ENCODE assay signal across 21 cellular contexts in the genomic region with DNA sequence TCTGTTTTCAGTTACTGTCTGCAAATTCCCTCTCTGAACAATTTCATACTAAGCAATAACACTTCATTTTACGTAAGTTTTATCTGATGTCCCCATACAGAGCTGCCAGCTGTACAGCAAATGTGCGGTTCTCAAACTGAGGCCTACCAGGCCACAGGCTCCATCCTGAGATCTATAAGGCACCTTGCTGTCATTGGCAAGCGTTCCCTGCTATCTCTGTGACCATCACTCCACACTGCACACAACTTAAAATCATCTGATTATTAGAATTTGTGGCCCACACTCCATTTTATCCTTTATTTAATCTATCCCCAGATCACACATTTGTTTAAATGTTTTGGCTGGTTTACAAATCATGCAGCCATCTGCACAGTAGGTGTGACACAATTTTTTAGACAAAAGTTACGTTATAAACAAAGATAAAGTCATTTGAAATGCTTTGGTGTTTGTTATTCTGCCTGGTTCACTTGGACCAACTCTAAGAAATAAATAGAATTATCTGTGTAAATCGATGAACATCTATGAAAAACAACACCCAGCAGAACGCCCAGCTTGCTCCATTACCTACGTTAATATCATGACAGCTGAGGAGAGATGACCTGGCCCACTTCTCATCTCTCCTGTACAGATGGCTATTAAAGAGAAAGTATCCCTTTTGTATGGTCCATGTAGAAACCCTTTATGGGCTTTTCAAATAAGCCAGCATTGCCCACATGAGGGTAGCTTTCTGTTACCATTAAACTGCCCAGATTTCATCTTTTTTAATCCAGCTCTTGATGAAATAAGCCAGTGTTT.
DNase-seq lines count a peak whose midpoint lies in the region; ATAC-seq and TF ChIP-seq lines count a peak whose summit lies in the region.
"Had no signal": no experiment of that assay in that cellular context is flagged by ENCODE, and none has a peak within 500 bp of the region (broad histone marks: within the 10 kb centered on the region; RNA-seq: fewer than 3 reads in every experiment).

No MANE protein-coding gene starts in this region.

- H3K27ac ChIP-seq in mesenchymal stem cell (ENCODE audit: low read length, poor library complexity, severe bottlenecking) = no peak overlapping the region
- H3K27ac ChIP-seq in upper lobe of left lung = no peak overlapping the region
- H3K27ac ChIP-seq: A549, SJSA1 had no signal

- peaks cover 28% of the 10 kb centered on the region for H3K27me3 Mint-ChIP-seq in brain

- H3K79me1 ChIP-seq in mesenchymal stem cell (replicated peaks; ENCODE audit: low read length, poor library complexity, severe bottlenecking) = peaks cover 7% of the 10 kb centered on the region

- no peak overlapping the region for H2BK120ac ChIP-seq in mesenchymal stem cell (ENCODE audit: low read depth, low read length)

- H3K9me3 Mint-ChIP-seq in brain = no peaks in the 10 kb centered on the region
- H3K9me3 Mint-ChIP-seq: CD14-positive monocyte, IgD-negative memory B cell had no signal

- intact Hi-C loops in posterior cingulate gyrus (cut with DNase I) = no loop called here

- no peak for ATAC-seq in upper lobe of left lung (ENCODE audit: low FRiP score in 2 of 2)
- ATAC-seq: A549, HCT116 had no signal

- H3K18ac ChIP-seq in mesenchymal stem cell (ENCODE audit: low read depth in 1 of 2, low read length in 2 of 2) = no peak overlapping the region

- H3K4me2 ChIP-seq in mesenchymal stem cell (ENCODE audit: low read length, poor library complexity, severe bottlenecking) = no peak overlapping the region
- H3K4me2 ChIP-seq: A549 had no signal

- no peak overlapping the region for H3K4me3 ChIP-seq in mesenchymal stem cell (ENCODE audit: insufficient read depth in 1 of 2, low read depth in 1 of 2, low read length in 2 of 2)
- H3K4me3 ChIP-seq in upper lobe of left lung = no peak overlapping the region
- H3K4me3 ChIP-seq: A549, SJSA1 had no signal

- no peak overlapping the region for H2AK5ac ChIP-seq in mesenchymal stem cell (ENCODE audit: low read length, severe bottlenecking)

- H2AFZ ChIP-seq in mesenchymal stem cell (ENCODE audit: low read depth, low read length) = no peak overlapping the region

- H4K91ac ChIP-seq in mesenchymal stem cell (ENCODE audit: low read length) = no peak overlapping the region

- no peaks in the 10 kb centered on the region for H3K36me3 Mint-ChIP-seq in brain
- H3K36me3 Mint-ChIP-seq: CD14-positive monocyte, IgD-negative memory B cell had no signal

- H3K27me3 ChIP-seq in mesenchymal stem cell (ENCODE audit: control insufficient read depth in 1 of 2, insufficient read depth in 1 of 2, low read length in 2 of 2) (no peaks in the 10 kb centered on the region), upper lobe of left lung (no peaks in the 10 kb centered on the region)
- H3K27me3 ChIP-seq: SJSA1 had no signal

- H3K4me1 Mint-ChIP-seq in brain = peaks cover 92% of the 10 kb centered on the region
- H3K4me1 Mint-ChIP-seq: B cell, CD14-positive monocyte, IgD-negative memory B cell had no signal

- TF ChIP-seq POLR2A in upper lobe of left lung (IDR thresholded peaks at IDR 0.05) = no peak

- H3K4me1 ChIP-seq in mesenchymal stem cell (ENCODE audit: control insufficient read depth, insufficient read depth, low read depth, low read length) = no peaks in the 10 kb centered on the region
- peaks cover 0 to 7% (median 2%) of the 10 kb centered on the region in 4 donors for H3K4me1 ChIP-seq in upper lobe of left lung
- H3K4me1 ChIP-seq: A549, SJSA1 had no signal

- DNase-seq in DMS 273 treated with DMSO at 0.1 percent for 48 hours (lab: John Stamatoyannopoulos, UW) = peak; percentile 50
- DNase-seq in NCI-H2227 treated with DMSO at 0.1 percent for 48 hours (lab: John Stamatoyannopoulos, UW) = peak; percentile 7
- DNase-seq in mesenchymal stem cell = no peak
- no peak for DNase-seq in upper lobe of left lung
- no peak for DNase-seq in posterior cingulate gyrus
- DNase-seq in activated effector memory CD4-positive, alpha-beta T cell treated with Interleukin-2 at 50 U/mL for 16 hours = no peak
- DNase-seq in foreskin melanocyte = no peak
- DNase-seq: DMS153, GOT3, MV-4-11, NCI-H1105 treated with DMSO at 0.1 percent for 48 hours, NCI-H2029 treated with DMSO at 0.1 percent for 48 hours, NCI-H526 treated with DMSO at 0.1 percent for 48 hours, OCI-M1 had no signal

- peak overlapping the region in 3 of 5 experiments; percentile 42 to 85 (median 51) for H3K27ac Mint-ChIP-seq in brain
- H3K27ac Mint-ChIP-seq: B cell, CD14-positive monocyte, IgD-negative memory B cell had no signal

- no peak overlapping the region for H3K4me3 Mint-ChIP-seq in brain
- H3K4me3 Mint-ChIP-seq: B cell, CD14-positive monocyte, IgD-negative memory B cell had no signal

- H3K9ac ChIP-seq in mesenchymal stem cell (ENCODE audit: low read length) = no peak overlapping the region

- H2BK15ac ChIP-seq in mesenchymal stem cell (ENCODE audit: low read depth, poor library complexity, severe bottlenecking) = no peak overlapping the region

- H3K4ac ChIP-seq in mesenchymal stem cell (ENCODE audit: low read depth in 1 of 2, low read length in 2 of 2) = no peak overlapping the region

- TF ChIP-seq CTCF in brain (conservative IDR thresholded peaks at IDR 0.05) (no peak), upper lobe of left lung (IDR thresholded peaks at IDR 0.05) (no peak)

- peak overlapping the region; percentile 38 for H4K8ac ChIP-seq in mesenchymal stem cell (ENCODE audit: low read length)

- peaks cover 0 to 19% of the 10 kb centered on the region in 2 experiments for H3K36me3 ChIP-seq in mesenchymal stem cell (ENCODE audit: control insufficient read depth in 1 of 2, insufficient read depth in 2 of 2, low read depth in 1 of 2, low read length in 2 of 2)
- no peaks in the 10 kb centered on the region for H3K36me3 ChIP-seq in upper lobe of left lung
- H3K36me3 ChIP-seq: SJSA1 had no signal

- H2BK5ac ChIP-seq in mesenchymal stem cell (ENCODE audit: low read depth, low read length, poor library complexity, severe bottlenecking) = no peak overlapping the region

- TF ChIP-seq EP300 in upper lobe of left lung (IDR thresholded peaks at IDR 0.05) = no peak

- no peak overlapping the region for H2BK12ac ChIP-seq in mesenchymal stem cell (ENCODE audit: low read length in 2 of 2)

- 94% methylated on average over 5 of the region's 7 CpGs for WGBS in mesenchymal stem cell
- 84 to 85% methylated on average over 7 of the region's 7 CpGs for WGBS in upper lobe of left lung, 2 donors

- no peak overlapping the region for H3K14ac ChIP-seq in mesenchymal stem cell (ENCODE audit: low read length in 2 of 2)

- no peaks in the 10 kb centered on the region for H3K9me3 ChIP-seq in mesenchymal stem cell (ENCODE audit: control insufficient read depth, low read length)
- H3K9me3 ChIP-seq in upper lobe of left lung = no peaks in the 10 kb centered on the region
- H3K9me3 ChIP-seq: A549, SJSA1 had no signal

- no peak overlapping the region for H3K23ac ChIP-seq in mesenchymal stem cell (ENCODE audit: low read length in 2 of 2)

Comparison
In these comparisons a context has a peak if more than half of its experiments do, and no peak if none do; other contexts are left out.
1. DNase-seq: peak in DMS 273 treated with DMSO at 0.1 percent for 48 hours (single experiment) and NCI-H2227 treated with DMSO at 0.1 percent for 48 hours (single experiment); none in mesenchymal stem cell (single experiment), upper lobe of left lung (0 of 2), posterior cingulate gyrus (0 of 10), activated effector memory CD4-positive, alpha-beta T cell treated with Interleukin-2 at 50 U/mL for 16 hours (single experiment) and foreskin melanocyte (single experiment).